8 cellular contexts compared by ENCODE assay signal in genomic region chr7:18610331-18610948, GRCh38.
DNase-seq lines count a peak whose midpoint lies in the region; ATAC-seq and TF ChIP-seq lines count a peak whose summit lies in the region.

No MANE protein-coding gene starts in this region.

- H3K27ac ChIP-seq in thyroid gland, result no peak overlapping the region
- H3K27ac ChIP-seq in CD8-positive, alpha-beta memory T cell (ENCODE audit: low read depth, low read length), result no peak overlapping the region

- CTCF ChIA-PET in CD8-positive, alpha-beta memory T cell (lab: Charles Lee), result no interaction called here

- ATAC-seq in GM19455 (IDR thresholded peaks at IDR 0.05; ENCODE audit: unreplicated experiment), result peak; percentile 76
- ATAC-seq in GM19463 (IDR thresholded peaks at IDR 0.05; ENCODE audit: unreplicated experiment), result no peak

- H3K36me3 ChIP-seq in thyroid gland, result no peaks in the 10 kb centered on the region
- H3K36me3 ChIP-seq in CD8-positive, alpha-beta memory T cell (ENCODE audit: insufficient read depth, low read length), result no peaks in the 10 kb centered on the region

- no peaks in the 10 kb centered on the region for H3K4me1 Mint-ChIP-seq in CD8-positive, alpha-beta memory T cell

- H3K27me3 ChIP-seq in thyroid gland, result no peaks in the 10 kb centered on the region
- H3K27me3 ChIP-seq in CD8-positive, alpha-beta memory T cell (ENCODE audit: insufficient read depth, low read length, poor library complexity, severe bottlenecking), result no peaks in the 10 kb centered on the region

- DNase-seq in AG08395 (ENCODE audit: low spot score) (peak; percentile 3), NCI-H82 treated with DMSO at 0.1 percent for 48 hours (lab: John Stamatoyannopoulos, UW; ENCODE audit: unreplicated experiment) (peak; percentile 29), fibroblast of peridontal ligament (ENCODE audit: extremely low read depth) (peak; percentile 16), thyroid gland (peak; percentile 2), NOMO-1 treated with dmso at 0.1 percent for 144 hours (lab: John Stamatoyannopoulos, UW; ENCODE audit: unreplicated experiment) (no peak)
- no peak for DNase-seq in CD8-positive, alpha-beta memory T cell

- no peak overlapping the region for H3K27ac Mint-ChIP-seq in CD8-positive, alpha-beta memory T cell

- no peaks in the 10 kb centered on the region for H3K27me3 Mint-ChIP-seq in CD8-positive, alpha-beta memory T cell

- no peaks in the 10 kb centered on the region for H3K9me3 ChIP-seq in thyroid gland
- no peaks in the 10 kb centered on the region for H3K9me3 ChIP-seq in CD8-positive, alpha-beta memory T cell (ENCODE audit: low read length)

- peak; percentile 10 to 52 (median 37) for TF ChIP-seq CTCF in thyroid gland (IDR thresholded peaks at IDR 0.05)

- H3K9me3 Mint-ChIP-seq in CD8-positive, alpha-beta memory T cell, result peaks cover 0 to 4% (median 3%) of the 10 kb centered on the region in 5 donors

- no peak overlapping the region for H3K4me3 ChIP-seq in thyroid gland (replicated peaks in 1 of 3)
- no peak overlapping the region for H3K4me3 ChIP-seq in CD8-positive, alpha-beta memory T cell (ENCODE audit: low read length)

- peaks cover 0 to 4% (median 2%) of the 10 kb centered on the region in 3 donors for H3K36me3 Mint-ChIP-seq in CD8-positive, alpha-beta memory T cell

- no peaks in the 10 kb centered on the region for H3K4me1 ChIP-seq in thyroid gland
- H3K4me1 ChIP-seq in CD8-positive, alpha-beta memory T cell (ENCODE audit: insufficient read depth, low read length), result no peaks in the 10 kb centered on the region

- no peak for TF ChIP-seq POLR2A in thyroid gland (IDR thresholded peaks at IDR 0.05)

- no peak overlapping the region for H3K4me3 Mint-ChIP-seq in CD8-positive, alpha-beta memory T cell

- WGBS in thyroid gland, 2 donors, result 51 to 52% methylated on average over 8 of the region's 8 CpGs

- POLR2A ChIA-PET in CD8-positive, alpha-beta memory T cell (lab: Charles Lee), result no interaction called here

- intact Hi-C loops in thyroid gland (cut with DNase I), result no loop called here

Comparison
In these comparisons a context has a peak if more than half of its experiments do, and no peak if none do; other contexts are left out.
1. DNase-seq: peak in AG08395 (single experiment), NCI-H82 treated with DMSO at 0.1 percent for 48 hours (single experiment), fibroblast of peridontal ligament (single experiment) and thyroid gland (2 of 2); none in NOMO-1 treated with dmso at 0.1 percent for 144 hours (single experiment) and CD8-positive, alpha-beta memory T cell (0 of 5).